Comparison of ENCODE assay signal across 12 cellular contexts in the genomic region with DNA sequence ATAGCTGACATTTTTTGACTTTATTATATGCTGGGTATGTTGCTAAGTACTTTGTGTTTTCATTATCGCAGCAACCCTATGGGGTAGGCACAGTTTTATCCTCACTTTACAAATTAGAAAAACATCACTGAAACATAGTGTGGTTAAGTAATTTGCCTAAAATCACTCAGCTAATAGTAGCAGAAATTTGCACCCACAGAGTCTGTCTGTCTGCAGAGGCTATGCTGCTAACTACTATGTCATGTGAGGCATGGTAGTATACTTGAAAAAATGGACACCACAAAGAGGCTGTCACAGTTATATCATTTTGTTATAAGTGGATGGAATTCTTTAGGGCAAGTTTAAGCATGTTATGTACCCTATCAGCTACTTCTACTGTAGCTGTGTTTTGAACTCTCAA.
DNase-seq lines count a peak whose midpoint lies in the region; ATAC-seq and TF ChIP-seq lines count a peak whose summit lies in the region.
"Had no signal": no experiment of that assay in that cellular context is flagged by ENCODE, and none has a peak within 500 bp of the region (broad histone marks: within the 10 kb centered on the region; RNA-seq: fewer than 3 reads in every experiment).

No MANE protein-coding gene starts in this region.

- no peaks in the 10 kb centered on the region for H3K36me3 ChIP-seq in left lung
- H3K36me3 ChIP-seq: BE2C had no signal

- no peak overlapping the region for H3K4me3 ChIP-seq in left lung

- in situ Hi-C loops in GM13977 (cut with MboI; ENCODE audit: low pct_unique_long_range_greater_than_20kb, low sequenced_read_pairs, unreplicated experiment), result no loop called here

- no peak overlapping the region for H3K27ac Mint-ChIP-seq in T-cell
- H3K27ac Mint-ChIP-seq: activated naive CD4-positive, alpha-beta T cell treated with anti-CD3 and anti-CD28 coated beads, Interleukin-2, amount 50 U/mL, for 72 hours had no signal

- CTCF ChIA-PET in T-cell (lab: Charles Lee), result no interaction called here

- H3K27me3 ChIP-seq in left lung, result no peaks in the 10 kb centered on the region
- H3K27me3 ChIP-seq: BE2C had no signal

- H3K4me1 ChIP-seq in left lung, result no peaks in the 10 kb centered on the region
- H3K4me1 ChIP-seq: BE2C had no signal

- intact Hi-C loops in left lung (cut with DNase I), result no loop called here

- H3K36me3 Mint-ChIP-seq in T-cell, result peaks cover 7% of the 10 kb centered on the region
- H3K36me3 Mint-ChIP-seq: activated naive CD4-positive, alpha-beta T cell treated with anti-CD3 and anti-CD28 coated beads, Interleukin-2, amount 50 U/mL, for 72 hours had no signal

- no peak for TF ChIP-seq CTCF in GM13977 (IDR thresholded peaks at IDR 0.05; ENCODE audit: extremely low read depth, insufficient read depth, missing control alignments)
- TF ChIP-seq CTCF in left lung (IDR thresholded peaks at IDR 0.05), result no peak

- ATAC-seq in GM19452 (IDR thresholded peaks at IDR 0.05; ENCODE audit: unreplicated experiment) (peak; percentile 60), HG02798 (IDR thresholded peaks at IDR 0.05; ENCODE audit: poor library complexity, unreplicated experiment) (peak; percentile 93), HG03565 (IDR thresholded peaks at IDR 0.05; ENCODE audit: unreplicated experiment) (peak; percentile 80), T-cell (replicated peaks in 1 of 4) (no peak), left lung (no peak)
- ATAC-seq: activated naive CD4-positive, alpha-beta T cell treated with anti-CD3 and anti-CD28 coated beads, Interleukin-2, amount 50 U/mL, for 72 hours; sciatic nerve had no signal

- no peak overlapping the region for H3K4me3 Mint-ChIP-seq in T-cell

- no peaks in the 10 kb centered on the region for H3K27me3 Mint-ChIP-seq in T-cell

- H3K9me3 ChIP-seq in left lung, result no peaks in the 10 kb centered on the region
- H3K9me3 ChIP-seq: BE2C had no signal

- POLR2A ChIA-PET in T-cell (lab: Charles Lee), result interaction anchor here (0.6 to 0.8 kb wide), 3 partner anchors 16 to 319 kb away, joined by 3 to 9 read pairs (median 3); no protein-coding TSS in a partner anchor

- DNase-seq in GM13977 (ENCODE audit: low spot score) (peak; percentile 12), SK-N-DZ (ENCODE audit: low spot score) (no peak), T-cell (no peak), T-helper 9 cell (no peak), left lung (no peak)
- DNase-seq: BE2C, trophoblast cell had no signal

- H3K27ac ChIP-seq in left lung, result no peak overlapping the region

- no peaks in the 10 kb centered on the region for H3K9me3 Mint-ChIP-seq in T-cell
- H3K9me3 Mint-ChIP-seq: activated naive CD4-positive, alpha-beta T cell treated with anti-CD3 and anti-CD28 coated beads, Interleukin-2, amount 50 U/mL, for 72 hours had no signal

- H3K4me1 Mint-ChIP-seq in T-cell, result peaks cover 0 to 11% (median 7%) of the 10 kb centered on the region in 3 donors

Comparison
In these comparisons a context has a peak if more than half of its experiments do, and no peak if none do; other contexts are left out.
1. ATAC-seq: peak in GM19452 (single experiment), HG02798 (single experiment) and HG03565 (single experiment); none in T-cell (0 of 4) and left lung (single experiment).